ENCODE assay signal across 8 cellular contexts in genomic region chr11:103091441-103091809, GRCh38. TPM values are rescaled to one million over a fixed set of nuclear protein-coding genes. Genes with fewer than 3 reads are reported as not detected.
DNase-seq lines count a peak whose midpoint lies in the region; ATAC-seq lines count a peak whose summit lies in the region.

No MANE protein-coding gene starts in this region.

- no peaks in the 10 kb centered on the region for H3K4me1 ChIP-seq in mesodermal cell (ENCODE audit: control insufficient read depth, insufficient read depth, low read length, poor library complexity, severe bottlenecking)

- ATAC-seq in HG02610 (IDR thresholded peaks at IDR 0.05; ENCODE audit: unreplicated experiment): peak; percentile 37
- peak; percentile 46 for ATAC-seq in effector memory CD8-positive, alpha-beta T cell (replicated peaks)

- H3K36me3 Mint-ChIP-seq in effector memory CD8-positive, alpha-beta T cell (ENCODE audit: insufficient read depth): peaks cover 21% of the 10 kb centered on the region
- peaks cover 28% of the 10 kb centered on the region for H3K36me3 Mint-ChIP-seq in stimulated activated naive CD8-positive, alpha-beta T cell treated with anti-CD3 and anti-CD28 coated beads, Interleukin-15, Interleukin-2, amounts not matched to agents 100 ng/mL and 50 ng/mL, for 24 hours (ENCODE audit: low read depth)

- H3K4me3 Mint-ChIP-seq in effector memory CD8-positive, alpha-beta T cell: peak overlapping the region; percentile 78 to 89
- peak overlapping the region; percentile 96 for H3K4me3 Mint-ChIP-seq in stimulated activated naive CD8-positive, alpha-beta T cell treated with anti-CD3 and anti-CD28 coated beads, Interleukin-15, Interleukin-2, amounts not matched to agents 100 ng/mL and 50 ng/mL, for 24 hours

- H3K27ac ChIP-seq in mesodermal cell (ENCODE audit: low read depth, low read length, severe bottlenecking): peak overlapping the region; percentile 91

- DNase-seq in NCI-H2107 treated with DMSO at 0.1 percent for 48 hours (lab: John Stamatoyannopoulos, UW; ENCODE audit: unreplicated experiment) (peak; percentile 51), NCI-H2107 (lab: John Stamatoyannopoulos, UW) (no peak), NCI-H1092 (lab: John Stamatoyannopoulos, UW) (peak; percentile 4)
- DNase-seq in activated CD4-positive, alpha-beta T cell treated with anti-CD3 and anti-CD28 coated beads, Interleukin-2, amount 50 U/mL, for 4 hours: peak; percentile 45 to 54
- peak; percentile 8 to 31 (median 17) for DNase-seq in effector memory CD8-positive, alpha-beta T cell

- peak overlapping the region; percentile 96 for H3K27ac Mint-ChIP-seq in effector memory CD8-positive, alpha-beta T cell
- peak overlapping the region; percentile 94 for H3K27ac Mint-ChIP-seq in stimulated activated naive CD8-positive, alpha-beta T cell treated with anti-CD3 and anti-CD28 coated beads, Interleukin-15, Interleukin-2, amounts not matched to agents 100 ng/mL and 50 ng/mL, for 24 hours

- H3K9me3 Mint-ChIP-seq in effector memory CD8-positive, alpha-beta T cell: peaks cover 0 to 8% of the 10 kb centered on the region in 2 donors
- no peaks in the 10 kb centered on the region for H3K9me3 Mint-ChIP-seq in stimulated activated naive CD8-positive, alpha-beta T cell treated with anti-CD3 and anti-CD28 coated beads, Interleukin-15, Interleukin-2, amounts not matched to agents 100 ng/mL and 50 ng/mL, for 24 hours

- peaks cover 20% of the 10 kb centered on the region for H3K36me3 ChIP-seq in mesodermal cell (ENCODE audit: control insufficient read depth, insufficient read depth, low read length)

- H3K27me3 Mint-ChIP-seq in effector memory CD8-positive, alpha-beta T cell: peaks cover 22 to 37% of the 10 kb centered on the region in 2 donors
- H3K27me3 Mint-ChIP-seq in stimulated activated naive CD8-positive, alpha-beta T cell treated with anti-CD3 and anti-CD28 coated beads, Interleukin-15, Interleukin-2, amounts not matched to agents 100 ng/mL and 50 ng/mL, for 24 hours: peaks cover 27% of the 10 kb centered on the region

- WGBS in mesodermal cell (ENCODE audit: insufficient coverage in 2 of 2), 2 experiments: 0% methylated on average over 8 to 14 of the region's 23 CpGs

- H3K4me3 ChIP-seq in mesodermal cell (ENCODE audit: extremely low read depth, insufficient read depth, low read length, poor library complexity, severe bottlenecking): peak overlapping the region; percentile 98

- peaks cover 12 to 26% of the 10 kb centered on the region in 2 donors for H3K4me1 Mint-ChIP-seq in effector memory CD8-positive, alpha-beta T cell (ENCODE audit: low read depth in 2 of 2)
- H3K4me1 Mint-ChIP-seq in stimulated activated naive CD8-positive, alpha-beta T cell treated with anti-CD3 and anti-CD28 coated beads, Interleukin-15, Interleukin-2, amounts not matched to agents 100 ng/mL and 50 ng/mL, for 24 hours (ENCODE audit: low read depth): peaks cover 31% of the 10 kb centered on the region

- H3K9me3 ChIP-seq in mesodermal cell (ENCODE audit: control insufficient read depth, low read length): no peaks in the 10 kb centered on the region

RNA-seq across cellular contexts. Expression of gene DCUN1D5, which starts 0.5 kb away (rescaled TPM):
- 52.4 TPM for polyA plus RNA-seq in mesodermal cell (2013, experiment 1 of 2)
- polyA plus RNA-seq in mesodermal cell (2013, experiment 2 of 2): 57.9 TPM

RNA-seq across cellular contexts. Expression of gene DYNC2H1, which starts 17.8 kb away (rescaled TPM):
- 10.4 TPM for polyA plus RNA-seq in mesodermal cell (2013, experiment 1 of 2)
- polyA plus RNA-seq in mesodermal cell (2013, experiment 2 of 2): 9.4 TPM
